Comparison of ENCODE assay signal across 6 cellular contexts in genomic region chr19:31055454-31055853, GRCh38.
"Had no signal": no experiment of that assay in that cellular context is flagged by ENCODE, and none has a peak within 500 bp of the region (broad histone marks: within the 10 kb centered on the region; RNA-seq: fewer than 3 reads in every experiment).

No MANE protein-coding gene starts in this region.

- ATAC-seq: K562 had no signal

- DNase-seq: IMR-90, KBM-7, KG1 had no signal

- H3K27ac ChIP-seq: HL-60 had no signal

- FAIRE-seq: HTR-8/SVneo, K562 had no signal

- H3K4me3 ChIP-seq: K562 had no signal
